ENCODE assay signal across 27 cellular contexts in genomic region chrX:24017674-24018073, GRCh38.
"Had no signal": no experiment of that assay in that cellular context is flagged by ENCODE, and none has a peak within 500 bp of the region (broad histone marks: within the 10 kb centered on the region; RNA-seq: fewer than 3 reads in every experiment).

No MANE protein-coding gene starts in this region.

- H3K4me3 Mint-ChIP-seq: activated CD4-positive, alpha-beta memory T cell treated with anti-CD3 and anti-CD28 coated beads for 36 hours; activated CD4-positive, alpha-beta T cell treated with anti-CD3 and anti-CD28 coated beads for 36 hours; activated CD4-positive, alpha-beta T cell treated with anti-CD3 and anti-CD28 coated beads, Interleukin-2, amount 10 ng/mL, durations not matched to agents 24 days and 14 days; activated CD8-positive, alpha-beta T cell treated with anti-CD3 and anti-CD28 coated beads, Interleukin-2, amount 10 ng/mL, durations not matched to agents 7 days and 5 days; activated naive CD8-positive, alpha-beta T cell; activated T-cell treated with anti-CD3 and anti-CD28 coated beads, Interleukin-2, amount 50 U/mL, for 4 hours; activated T-helper 17 cell treated with anti-CD3 and anti-CD28 coated beads, Interleukin-2, amount 50 U/mL, for 72 hours had no signal

- FAIRE-seq: endometrium, endothelial cell of umbilical vein had no signal

- H3K36me3 ChIP-seq: colonic mucosa, esophagus squamous epithelium, gastroesophageal sphincter had no signal

- H3K4me1 ChIP-seq: colonic mucosa, esophagus squamous epithelium had no signal

- H3K9me3 Mint-ChIP-seq: activated CD4-positive, alpha-beta memory T cell treated with anti-CD3 and anti-CD28 coated beads for 36 hours; activated CD4-positive, alpha-beta T cell treated with anti-CD3 and anti-CD28 coated beads, Interleukin-2, amount 10 ng/mL, durations not matched to agents 24 days and 14 days; activated T-cell treated with anti-CD3 and anti-CD28 coated beads, Interleukin-2, amount 50 U/mL, for 4 hours; activated T-helper 17 cell treated with anti-CD3 and anti-CD28 coated beads, Interleukin-2, amount 50 U/mL, for 72 hours had no signal

- DNase-seq: activated CD4-positive, alpha-beta memory T cell treated with anti-CD3 and anti-CD28 coated beads for 36 hours; activated CD4-positive, alpha-beta T cell treated with anti-CD3 and anti-CD28 coated beads for 36 hours; activated CD4-positive, alpha-beta T cell treated with anti-CD3 and anti-CD28 coated beads, Interleukin-2, amount 10 ng/mL, durations not matched to agents 24 days and 14 days; activated CD4-positive, CD25-positive, alpha-beta regulatory T cell; activated CD4-positive, CD25-positive, alpha-beta regulatory T cell treated with anti-CD3 and anti-CD28 coated beads, Interleukin-2, amount 50 U/mL, for 72 hours; activated CD8-positive, alpha-beta T cell treated with anti-CD3 and anti-CD28 coated beads, Interleukin-2, amount 10 ng/mL, durations not matched to agents 7 days and 5 days; activated effector memory CD4-positive, alpha-beta T cell treated with Interleukin-2 at 50 U/mL for 16 hours; activated gamma-delta T cell treated with Interleukin-2 at 50 U/mL for 16 hours; activated naive CD4-positive, alpha-beta T cell treated with anti-CD3 and anti-CD28 coated beads, Interleukin-2, amount 50 U/mL, for 16 hours; activated naive CD4-positive, alpha-beta T cell treated with Interleukin-2 at 50 U/mL for 16 hours; activated T-cell treated with anti-CD3 and anti-CD28 coated beads, Interleukin-2, amount 50 U/mL, for 4 hours; amniotic stem cell; anterior cingulate cortex; body of pancreas; caudate nucleus; colonic mucosa; effector CD8-positive, alpha-beta T cell; esophagus squamous epithelium; foreskin melanocyte; heart right ventricle; T-helper 2 cell had no signal

- H3K4me3 ChIP-seq: body of pancreas, colonic mucosa, esophagus squamous epithelium, gastroesophageal sphincter, heart right ventricle had no signal

- H3K36me3 Mint-ChIP-seq: activated naive CD8-positive, alpha-beta T cell had no signal

- H3K27ac Mint-ChIP-seq: activated CD4-positive, alpha-beta memory T cell treated with anti-CD3 and anti-CD28 coated beads for 36 hours; activated CD4-positive, alpha-beta T cell treated with anti-CD3 and anti-CD28 coated beads for 36 hours; activated CD4-positive, alpha-beta T cell treated with anti-CD3 and anti-CD28 coated beads, Interleukin-2, amount 10 ng/mL, durations not matched to agents 24 days and 14 days; activated CD8-positive, alpha-beta T cell treated with anti-CD3 and anti-CD28 coated beads, Interleukin-2, amount 10 ng/mL, durations not matched to agents 7 days and 5 days; activated T-helper 17 cell treated with anti-CD3 and anti-CD28 coated beads, Interleukin-2, amount 50 U/mL, for 72 hours had no signal

- H3K9me3 ChIP-seq: body of pancreas, colonic mucosa, esophagus squamous epithelium, gastroesophageal sphincter, heart right ventricle had no signal

- H3K27ac ChIP-seq: body of pancreas, colonic mucosa, epithelial cell of prostate, heart right ventricle had no signal

- H3K27me3 ChIP-seq: body of pancreas, colonic mucosa, esophagus squamous epithelium, gastroesophageal sphincter had no signal

- H3K27me3 Mint-ChIP-seq: activated CD4-positive, alpha-beta memory T cell treated with anti-CD3 and anti-CD28 coated beads for 36 hours; activated CD4-positive, alpha-beta T cell treated with anti-CD3 and anti-CD28 coated beads for 36 hours; activated CD4-positive, alpha-beta T cell treated with anti-CD3 and anti-CD28 coated beads, Interleukin-2, amount 10 ng/mL, durations not matched to agents 24 days and 14 days; activated naive CD8-positive, alpha-beta T cell; activated T-helper 17 cell treated with anti-CD3 and anti-CD28 coated beads, Interleukin-2, amount 50 U/mL, for 72 hours had no signal

- ATAC-seq: activated CD4-positive, alpha-beta T cell treated with anti-CD3 and anti-CD28 coated beads for 36 hours; activated CD8-positive, alpha-beta T cell treated with anti-CD3 and anti-CD28 coated beads, Interleukin-2, amount 10 ng/mL, durations not matched to agents 7 days and 5 days; activated T-cell treated with anti-CD3 and anti-CD28 coated beads, Interleukin-2, amount 50 U/mL, for 4 hours; activated T-helper 17 cell treated with anti-CD3 and anti-CD28 coated beads, Interleukin-2, amount 50 U/mL, for 72 hours; body of pancreas; gastroesophageal sphincter; heart right ventricle had no signal
